In the genomic region with DNA sequence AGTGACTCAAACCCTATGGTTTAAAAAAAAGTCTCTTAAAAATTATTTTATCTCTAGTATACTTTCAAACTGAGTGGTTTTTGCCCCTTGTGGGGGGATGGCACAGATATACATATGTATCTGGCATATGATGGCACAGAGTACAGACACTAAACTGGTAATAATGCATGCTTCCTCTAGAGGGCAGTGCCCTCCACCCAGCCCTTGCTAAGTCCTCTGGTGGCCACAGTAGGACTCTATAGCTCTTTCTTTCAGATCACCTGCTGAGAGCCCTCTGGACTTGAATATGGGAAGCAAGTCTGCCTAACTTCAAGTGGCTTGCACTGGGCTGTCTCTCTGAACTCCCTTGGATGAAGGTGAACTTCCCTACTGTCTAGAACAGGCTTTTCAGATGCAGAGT, we compare ENCODE assay signal across 8 cellular contexts.
DNase-seq lines count a peak whose midpoint lies in the region; ATAC-seq, FAIRE-seq and TF ChIP-seq lines count a peak whose summit lies in the region.

No MANE protein-coding gene starts in this region.

- intact Hi-C loops in colonic mucosa (cut with DNase I): no loop called here

- FAIRE-seq in GM12892 (lab: Jason Lieb, UNC) (peak; percentile 93), small intestine (lab: Jason Lieb, UNC) (no peak)

- H3K36me3 ChIP-seq in OCI-LY1 (ENCODE audit: insufficient read depth, low read length) (no peaks in the 10 kb centered on the region), colonic mucosa (no peaks in the 10 kb centered on the region), small intestine (ENCODE audit: control insufficient read depth in 2 of 2, insufficient read depth in 2 of 2, low read length in 2 of 2) (no peaks in the 10 kb centered on the region)

- no peaks in the 10 kb centered on the region for H3K79me2 ChIP-seq in OCI-LY1 (ENCODE audit: insufficient read depth, low read length)

- no peak overlapping the region for H2AFZ ChIP-seq in OCI-LY1 (ENCODE audit: low read length)

- H3K27me3 ChIP-seq in OCI-LY1 (ENCODE audit: insufficient read depth, low read length) (no peaks in the 10 kb centered on the region), colonic mucosa (no peaks in the 10 kb centered on the region), small intestine (ENCODE audit: control insufficient read depth in 2 of 2, insufficient read depth in 2 of 2, low read length in 2 of 2) (no peaks in the 10 kb centered on the region)

- H3K4me1 ChIP-seq in OCI-LY1 (ENCODE audit: insufficient read depth, low read length, severe bottlenecking): no peaks in the 10 kb centered on the region
- H3K4me1 ChIP-seq in colonic mucosa: no peaks in the 10 kb centered on the region
- no peaks in the 10 kb centered on the region for H3K4me1 ChIP-seq in small intestine (ENCODE audit: control insufficient read depth in 2 of 2, insufficient read depth in 1 of 2, low read depth in 1 of 2, low read length in 1 of 2)

- peak; percentile 73 for ATAC-seq in HG02938 (IDR thresholded peaks at IDR 0.05; ENCODE audit: unreplicated experiment)

- no peak for TF ChIP-seq POLR2A in GM12892 (IDR thresholded peaks at IDR 0.05; ENCODE audit: low read depth, low read length)

- H3K9me2 ChIP-seq in OCI-LY1 (ENCODE audit: low read depth, low read length): no peaks in the 10 kb centered on the region

- no peak overlapping the region for H3K4me2 ChIP-seq in OCI-LY1 (ENCODE audit: low read length)

- H3F3A ChIP-seq in OCI-LY1 (ENCODE audit: insufficient read depth, low read length): no peaks in the 10 kb centered on the region

- H4K20me1 ChIP-seq in OCI-LY1 (ENCODE audit: insufficient read depth, low read length): no peaks in the 10 kb centered on the region

- TF ChIP-seq CTCF in AG09309 (IDR thresholded peaks at IDR 0.05; ENCODE audit: control insufficient read depth, insufficient read depth, low read depth, low read length, missing control alignments): peak; percentile 44
- TF ChIP-seq CTCF in OCI-LY1 (IDR thresholded peaks at IDR 0.05; ENCODE audit: low read length): peak; percentile 54
- peak; percentile 59 for TF ChIP-seq CTCF in colonic mucosa (IDR thresholded peaks at IDR 0.05)

- DNase-seq in AG09309 (ENCODE audit: low read depth) (no peak), GM12892 (ENCODE audit: insufficient read length) (no peak), colonic mucosa (peak; percentile 26), small intestine (peak; percentile 48), NCI-H1436 (lab: John Stamatoyannopoulos, UW) (no peak), putamen (ENCODE audit: low spot score) (no peak)

- H3K4me3 ChIP-seq in AG09309 (ENCODE audit: control insufficient read depth, low read depth, low read length) (no peak overlapping the region), OCI-LY1 (ENCODE audit: low read depth, low read length, poor library complexity, severe bottlenecking) (no peak overlapping the region), colonic mucosa (no peak overlapping the region), small intestine (ENCODE audit: low read depth in 1 of 2, low read length in 2 of 2) (no peak overlapping the region)

- H3K9me3 ChIP-seq in OCI-LY1 (ENCODE audit: low read length): no peaks in the 10 kb centered on the region
- H3K9me3 ChIP-seq in colonic mucosa: no peaks in the 10 kb centered on the region
- H3K9me3 ChIP-seq in small intestine (ENCODE audit: control insufficient read depth, low read depth): no peaks in the 10 kb centered on the region

- H3K27ac ChIP-seq in OCI-LY1 (ENCODE audit: low read depth, low read length, poor library complexity, severe bottlenecking) (no peak overlapping the region), colonic mucosa (no peak overlapping the region), small intestine (ENCODE audit: low read depth in 1 of 2, low read length in 1 of 2) (no peak overlapping the region)

- H3K9ac ChIP-seq in OCI-LY1 (ENCODE audit: low read length): no peak overlapping the region
- no peak overlapping the region for H3K9ac ChIP-seq in colonic mucosa (ENCODE audit: low read depth in 2 of 2, low read length in 2 of 2)

Comparison
In these comparisons a context has a peak if more than half of its experiments do, and no peak if none do; other contexts are left out.
1. DNase-seq: peak in colonic mucosa (single experiment) and small intestine (single experiment); none in AG09309 (single experiment), GM12892 (single experiment), NCI-H1436 (single experiment) and putamen (single experiment).
2. Peak in every context shown above with its lines, with median percentiles within 50 percentile points of each other: CTCF ChIP-seq.